ENCODE assay signal across 22 cellular contexts in the genomic region with DNA sequence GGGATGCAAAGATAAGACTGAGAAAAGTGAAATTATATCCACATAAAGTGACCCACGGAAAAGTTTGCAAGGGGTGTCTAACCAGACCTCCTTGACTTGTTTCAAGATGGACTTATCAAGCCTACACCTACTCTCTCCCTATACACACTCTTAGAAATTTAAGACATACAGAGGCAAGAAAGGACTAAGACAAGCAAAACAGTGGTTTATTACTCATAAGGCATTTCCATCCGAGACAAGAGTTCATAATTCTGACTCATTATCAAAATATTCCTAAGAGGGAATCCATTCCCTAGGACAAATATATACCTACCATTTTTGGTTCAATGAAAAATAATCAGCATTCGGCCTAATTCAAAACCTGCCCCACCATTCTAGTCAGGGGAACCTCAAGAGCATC.
DNase-seq lines count a peak whose midpoint lies in the region; ATAC-seq, FAIRE-seq and TF ChIP-seq lines count a peak whose summit lies in the region.
"Had no signal": no experiment of that assay in that cellular context is flagged by ENCODE, and none has a peak within 500 bp of the region (broad histone marks: within the 10 kb centered on the region; RNA-seq: fewer than 3 reads in every experiment).

No MANE protein-coding gene starts in this region.

- H3K4me1 ChIP-seq in SK-N-SH (ENCODE audit: control insufficient read depth in 1 of 2, insufficient read depth in 2 of 2, low read depth in 1 of 2, low read length in 1 of 2): no peaks in the 10 kb centered on the region
- no peaks in the 10 kb centered on the region for H3K4me1 ChIP-seq in adipocyte (ENCODE audit: control insufficient read depth, insufficient read depth, low read length)
- H3K4me1 ChIP-seq: BLaER1 treated with 17β-estradiol and CSF1 and Interleukin-3, amounts not matched to agents 10 nM and 100 nM; parathyroid adenoma; sigmoid colon had no signal

- no peak overlapping the region for H3K9ac ChIP-seq in SK-N-SH
- no peak overlapping the region for H3K9ac ChIP-seq in adipocyte (ENCODE audit: low read length)
- H3K9ac ChIP-seq: BLaER1 treated with 17β-estradiol and CSF1 and Interleukin-3, amounts not matched to agents 10 nM and 100 nM; parathyroid adenoma had no signal

- TF ChIP-seq RAD21 in SK-N-SH (IDR thresholded peaks at IDR 0.05; ENCODE audit: low read length): no peak

- H3K36me3 ChIP-seq in SK-N-SH (replicated peaks in 1 of 2; ENCODE audit: control insufficient read depth in 1 of 2, insufficient read depth in 2 of 2, low read length in 1 of 2) (no peaks in the 10 kb centered on the region), adipocyte (ENCODE audit: control insufficient read depth, insufficient read depth, low read length, severe bottlenecking) (no peaks in the 10 kb centered on the region)
- H3K36me3 ChIP-seq: BLaER1 treated with 17β-estradiol and CSF1 and Interleukin-3, amounts not matched to agents 10 nM and 100 nM; sigmoid colon had no signal

- ATAC-seq in SK-N-SH treated with all-trans-retinoic acid at 6 μM for 48 hours (no peak), HG02973 (IDR thresholded peaks at IDR 0.05; ENCODE audit: unreplicated experiment) (no peak)
- ATAC-seq: GM12878, natural killer cell had no signal

- H3K9me3 ChIP-seq in SK-N-SH (no peaks in the 10 kb centered on the region), adipocyte (ENCODE audit: control insufficient read depth, low read length) (peaks cover 21% of the 10 kb centered on the region)
- H3K9me3 ChIP-seq: sigmoid colon had no signal

- H3K27me3 ChIP-seq in SK-N-SH (ENCODE audit: insufficient read depth) (no peaks in the 10 kb centered on the region), adipocyte (replicated peaks; ENCODE audit: control insufficient read depth, insufficient read depth, low read length) (no peaks in the 10 kb centered on the region)
- H3K27me3 ChIP-seq: BLaER1 treated with 17β-estradiol and CSF1 and Interleukin-3, amounts not matched to agents 10 nM and 100 nM; sigmoid colon had no signal

- no peaks in the 10 kb centered on the region for H4K20me1 ChIP-seq in SK-N-SH (ENCODE audit: insufficient read depth)
- H4K20me1 ChIP-seq: BLaER1 treated with 17β-estradiol and CSF1 and Interleukin-3, amounts not matched to agents 10 nM and 100 nM had no signal

- DNase-seq in SK-N-SH (no peak), adipocyte (ENCODE audit: low read depth) (peak; percentile 3), fibroblast of pulmonary artery (ENCODE audit: low read depth) (peak; percentile 27), urothelium cell line (ENCODE audit: low spot score) (peak; percentile 6), NCI-H510A treated with DMSO at 0.1 percent for 48 hours (lab: John Stamatoyannopoulos, UW) (no peak), putamen (ENCODE audit: low spot score) (no peak)
- DNase-seq: central memory CD4-positive, alpha-beta T cell; GF-D8; natural killer cell; NCI-H187; NCI-H446; RPMI8226; sigmoid colon; trophoblast cell had no signal

- no peak overlapping the region for H3K4me2 ChIP-seq in SK-N-SH
- H3K4me2 ChIP-seq: BLaER1 treated with 17β-estradiol and CSF1 and Interleukin-3, amounts not matched to agents 10 nM and 100 nM had no signal

- POLR2A ChIA-PET in SK-N-SH (lab: Yijun Ruan, JAX): no interaction called here

- no peaks in the 10 kb centered on the region for H3K9me2 ChIP-seq in SK-N-SH

- TF ChIP-seq CTCF in SK-N-SH (IDR thresholded peaks at IDR 0.05) (no peak), fibroblast of pulmonary artery (IDR thresholded peaks at IDR 0.05; ENCODE audit: low read length, missing control alignments) (no peak)

- H3K79me2 ChIP-seq in SK-N-SH (ENCODE audit: insufficient read depth): no peaks in the 10 kb centered on the region
- H3K79me2 ChIP-seq: parathyroid adenoma had no signal

- no peak overlapping the region for H3K4me3 ChIP-seq in SK-N-SH (ENCODE audit: low read depth in 2 of 2, low read length in 1 of 2)
- no peak overlapping the region for H3K4me3 ChIP-seq in adipocyte (ENCODE audit: low read length)
- no peak overlapping the region for H3K4me3 ChIP-seq in fibroblast of pulmonary artery (replicated peaks; ENCODE audit: low read depth, low read length)
- H3K4me3 ChIP-seq: BLaER1 treated with 17β-estradiol and CSF1 and Interleukin-3, amounts not matched to agents 10 nM and 100 nM; GM12878; sigmoid colon had no signal

- TF ChIP-seq EP300 in SK-N-SH (IDR thresholded peaks at IDR 0.05; ENCODE audit: borderline replicate concordance in 1 of 2, low read depth in 1 of 2, low read length in 1 of 2): no peak

- no peak overlapping the region for H3K27ac ChIP-seq in SK-N-SH (ENCODE audit: low read depth in 2 of 2, low read length in 1 of 2)
- H3K27ac ChIP-seq: 22Rv1; BLaER1 treated with 17β-estradiol and CSF1 and Interleukin-3, amounts not matched to agents 10 nM and 100 nM; parathyroid adenoma; sigmoid colon had no signal

- CTCF ChIA-PET in SK-N-SH (lab: Yijun Ruan, JAX): no interaction called here

- no peak overlapping the region for H2AFZ ChIP-seq in SK-N-SH (ENCODE audit: low read depth)
- H2AFZ ChIP-seq: parathyroid adenoma had no signal

- no peak for FAIRE-seq in urothelium cell line (lab: Jason Lieb, UNC)
- FAIRE-seq: GM12878, H1, islet of Langerhans had no signal

- no peaks in the 10 kb centered on the region for H3F3A ChIP-seq in SK-N-SH (replicated peaks; ENCODE audit: insufficient read depth)

- WGBS in SK-N-SH (ENCODE audit: low lambda C conversion rate): 33% methylated on average over 3 of the region's 3 CpGs

TF ChIP-seq in SK-N-SH, 30 proteins besides CTCF, POLR2A, EP300 and RAD21:
- TF ChIP-seq POLR2AphosphoS5 (IDR thresholded peaks at IDR 0.05; ENCODE audit: low read depth, low read length) (no peak), NFIC (IDR thresholded peaks at IDR 0.05; ENCODE audit: borderline replicate concordance) (no peak), FOSL2 (IDR thresholded peaks at IDR 0.05; ENCODE audit: borderline replicate concordance, low read depth) (peak; percentile 41; the same call in 1 of the 2 replicates), CHD2 (IDR thresholded peaks at IDR 0.05; ENCODE audit: low read length, partially characterized antibody) (no peak), ELF1 (IDR thresholded peaks at IDR 0.05) (no peak), YY1 (IDR thresholded peaks at IDR 0.05; ENCODE audit: low read depth) (no peak)
- TF ChIP-seq, protein P1, sequence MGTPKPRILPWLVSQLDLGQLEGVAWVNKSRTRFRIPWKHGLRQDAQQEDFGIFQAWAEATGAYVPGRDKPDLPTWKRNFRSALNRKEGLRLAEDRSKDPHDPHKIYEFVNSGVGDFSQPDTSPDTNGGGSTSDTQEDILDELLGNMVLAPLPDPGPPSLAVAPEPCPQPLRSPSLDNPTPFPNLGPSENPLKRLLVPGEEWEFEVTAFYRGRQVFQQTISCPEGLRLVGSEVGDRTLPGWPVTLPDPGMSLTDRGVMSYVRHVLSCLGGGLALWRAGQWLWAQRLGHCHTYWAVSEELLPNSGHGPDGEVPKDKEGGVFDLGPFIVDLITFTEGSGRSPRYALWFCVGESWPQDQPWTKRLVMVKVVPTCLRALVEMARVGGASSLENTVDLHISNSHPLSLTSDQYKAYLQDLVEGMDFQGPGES (IDR thresholded peaks at IDR 0.05; ENCODE audit: low read depth, low read length): no peak
TF ChIP-seq in SK-N-SH: peak in this region for 1.

TF ChIP-seq in SK-N-SH treated with all-trans-retinoic acid at 6 μM for 48 hours, 23 proteins besides CTCF, POLR2A, EP300 and RAD21 (continues in another document):
- TF ChIP-seq BACH2 (CRISPR knock-in tag; IDR thresholded peaks at IDR 0.05; ENCODE audit: borderline replicate concordance) (no peak), TCF4 (CRISPR knock-in tag; IDR thresholded peaks at IDR 0.05; ENCODE audit: borderline replicate concordance) (no peak), ZNF8 (CRISPR knock-in tag; IDR thresholded peaks at IDR 0.05) (no peak), ESRRG (CRISPR knock-in tag; IDR thresholded peaks at IDR 0.05) (no peak), ZNF70 (CRISPR knock-in tag; IDR thresholded peaks at IDR 0.05) (no peak), OSR1 (CRISPR knock-in tag; IDR thresholded peaks at IDR 0.05) (no peak), RARB (CRISPR knock-in tag; IDR thresholded peaks at IDR 0.05) (no peak), CSDC2 (CRISPR knock-in tag; IDR thresholded peaks at IDR 0.05) (no peak), ZNF565 (CRISPR knock-in tag; conservative IDR thresholded peaks at IDR 0.05; ENCODE audit: low read depth) (no peak), ZFP3 (CRISPR knock-in tag; IDR thresholded peaks at IDR 0.05) (no peak), ARNTL (CRISPR knock-in tag; IDR thresholded peaks at IDR 0.05; ENCODE audit: borderline replicate concordance, low read depth) (no peak), SNAI2 (CRISPR knock-in tag; IDR thresholded peaks at IDR 0.05) (no peak), GLIS3 (CRISPR knock-in tag; IDR thresholded peaks at IDR 0.05) (no peak), ZC3H10 (CRISPR knock-in tag; IDR thresholded peaks at IDR 0.05) (no peak)
- TF ChIP-seq, protein P2, sequence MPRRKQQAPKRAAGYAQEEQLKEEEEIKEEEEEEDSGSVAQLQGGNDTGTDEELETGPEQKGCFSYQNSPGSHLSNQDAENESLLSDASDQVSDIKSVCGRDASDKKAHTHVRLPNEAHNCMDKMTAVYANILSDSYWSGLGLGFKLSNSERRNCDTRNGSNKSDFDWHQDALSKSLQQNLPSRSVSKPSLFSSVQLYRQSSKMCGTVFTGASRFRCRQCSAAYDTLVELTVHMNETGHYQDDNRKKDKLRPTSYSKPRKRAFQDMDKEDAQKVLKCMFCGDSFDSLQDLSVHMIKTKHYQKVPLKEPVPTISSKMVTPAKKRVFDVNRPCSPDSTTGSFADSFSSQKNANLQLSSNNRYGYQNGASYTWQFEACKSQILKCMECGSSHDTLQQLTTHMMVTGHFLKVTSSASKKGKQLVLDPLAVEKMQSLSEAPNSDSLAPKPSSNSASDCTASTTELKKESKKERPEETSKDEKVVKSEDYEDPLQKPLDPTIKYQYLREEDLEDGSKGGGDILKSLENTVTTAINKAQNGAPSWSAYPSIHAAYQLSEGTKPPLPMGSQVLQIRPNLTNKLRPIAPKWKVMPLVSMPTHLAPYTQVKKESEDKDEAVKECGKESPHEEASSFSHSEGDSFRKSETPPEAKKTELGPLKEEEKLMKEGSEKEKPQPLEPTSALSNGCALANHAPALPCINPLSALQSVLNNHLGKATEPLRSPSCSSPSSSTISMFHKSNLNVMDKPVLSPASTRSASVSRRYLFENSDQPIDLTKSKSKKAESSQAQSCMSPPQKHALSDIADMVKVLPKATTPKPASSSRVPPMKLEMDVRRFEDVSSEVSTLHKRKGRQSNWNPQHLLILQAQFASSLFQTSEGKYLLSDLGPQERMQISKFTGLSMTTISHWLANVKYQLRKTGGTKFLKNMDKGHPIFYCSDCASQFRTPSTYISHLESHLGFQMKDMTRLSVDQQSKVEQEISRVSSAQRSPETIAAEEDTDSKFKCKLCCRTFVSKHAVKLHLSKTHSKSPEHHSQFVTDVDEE (CRISPR knock-in tag; IDR thresholded peaks at IDR 0.05): no peak

Comparison
In these comparisons a context has a peak if more than half of its experiments do, and no peak if none do; other contexts are left out.
1. DNase-seq: peak in adipocyte (single experiment), fibroblast of pulmonary artery (single experiment) and urothelium cell line (single experiment); none in SK-N-SH (single experiment), NCI-H510A treated with DMSO at 0.1 percent for 48 hours (single experiment) and putamen (single experiment).